Comparison of ENCODE assay signal across 17 cellular contexts in the genomic region with DNA sequence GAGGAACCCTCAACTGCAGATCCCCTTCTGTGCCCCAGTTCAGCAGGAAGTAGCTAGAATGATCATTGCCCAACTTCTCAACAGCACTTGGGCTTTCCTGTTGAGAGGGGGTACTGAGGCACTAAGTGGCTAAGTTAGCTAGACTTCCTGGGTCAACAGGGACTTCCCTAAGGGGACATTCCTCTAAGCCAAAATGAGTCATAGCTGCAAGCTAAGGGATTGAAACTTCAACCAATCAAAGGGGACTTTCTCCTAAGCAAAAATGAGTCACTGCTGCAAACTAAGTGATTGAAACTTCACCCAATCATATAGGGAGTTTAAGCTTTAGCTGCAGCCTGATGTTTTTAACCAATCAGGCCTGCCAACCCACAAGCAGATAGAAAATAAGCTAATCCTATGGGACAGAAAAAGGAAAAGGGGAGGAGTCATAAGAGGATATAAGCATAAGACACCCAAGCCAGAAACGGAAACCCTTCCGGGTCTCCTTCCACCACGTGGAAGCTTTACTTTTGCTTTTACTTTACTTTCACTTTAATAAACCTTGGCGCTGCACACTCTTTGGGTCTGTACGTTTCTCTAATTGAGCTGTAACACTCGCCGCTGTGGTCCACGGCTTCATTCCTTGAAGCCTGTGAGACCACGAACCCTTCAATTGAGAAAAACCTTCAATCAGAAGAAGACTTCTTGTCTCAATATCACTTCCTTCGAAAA.
DNase-seq lines count a peak whose midpoint lies in the region; ATAC-seq, FAIRE-seq and TF ChIP-seq lines count a peak whose summit lies in the region.
"Had no signal": no experiment of that assay in that cellular context is flagged by ENCODE, and none has a peak within 500 bp of the region (broad histone marks: within the 10 kb centered on the region; RNA-seq: fewer than 3 reads in every experiment).

No MANE protein-coding gene starts in this region.

- DNase-seq in A549 (ENCODE audit: low read depth in 1 of 2, low spot score in 1 of 2) (peak in 1 of 2 experiments; percentile 11), GM18507 (ENCODE audit: extremely low spot score, insufficient read length, low read depth) (no peak), MV-4-11 (lab: John Stamatoyannopoulos, UW) (peak; percentile 45), bronchial epithelial cell (ENCODE audit: low read depth) (peak; percentile 15), NCI-H1436 treated with DMSO at 0.1 percent for 48 hours (lab: John Stamatoyannopoulos, UW) (no peak), tibial artery (no peak), HFFc6 (no peak)
- no peak for DNase-seq in stimulated activated naive CD4-positive, alpha-beta T cell treated with Interleukin-2 at 50 U/mL for 16 hours (lab: John Stamatoyannopoulos, UW)
- DNase-seq: BE2C, DND-41, heart left ventricle, NCI-H2171, posterior cingulate gyrus had no signal

- H3K4me3 ChIP-seq in A549 = no peak overlapping the region
- no peak overlapping the region for H3K4me3 ChIP-seq in bronchial epithelial cell (ENCODE audit: low read depth, low read length)
- no peak overlapping the region for H3K4me3 ChIP-seq in tibial artery
- H3K4me3 ChIP-seq: GM23338, heart left ventricle had no signal

- ATAC-seq in A549 = no peak
- ATAC-seq: GM23338, heart left ventricle, SK-N-SH treated with all-trans-retinoic acid at 6 μM for 48 hours had no signal

- no peak for FAIRE-seq in A549 (lab: Jason Lieb, UNC)
- FAIRE-seq in GM18507 (lab: Jason Lieb, UNC) = peak; percentile 52
- FAIRE-seq in bronchial epithelial cell (lab: Jason Lieb, UNC) = no peak
- FAIRE-seq: GM12891 had no signal

- no peaks in the 10 kb centered on the region for H3K4me1 ChIP-seq in A549
- H3K4me1 ChIP-seq in tibial artery = no peaks in the 10 kb centered on the region
- H3K4me1 ChIP-seq: heart left ventricle had no signal

- no peaks in the 10 kb centered on the region for H3K36me3 ChIP-seq in bronchial epithelial cell (ENCODE audit: control insufficient read depth, insufficient read depth, low read length)
- no peaks in the 10 kb centered on the region for H3K36me3 ChIP-seq in tibial artery
- H3K36me3 ChIP-seq: BE2C, heart left ventricle had no signal

- no peak overlapping the region for H3K27ac ChIP-seq in A549
- H3K27ac ChIP-seq in tibial artery = no peak overlapping the region
- H3K27ac ChIP-seq: epithelial cell of prostate, heart left ventricle had no signal

- H3K4me1 Mint-ChIP-seq in HFFc6 (ENCODE audit: low read depth) = no peaks in the 10 kb centered on the region

- H3K4me2 ChIP-seq in A549 = no peak overlapping the region
- H3K4me2 ChIP-seq: GM23338 had no signal

- POLR2A ChIA-PET in A549 (lab: Yijun Ruan, JAX) = no interaction called here

- CTCF ChIA-PET in A549 (lab: Yijun Ruan, JAX) = no interaction called here

- H3K9me3 Mint-ChIP-seq in HFFc6 = peaks cover 6% of the 10 kb centered on the region; the same call in 1 of the 2 replicates

- H3K27ac Mint-ChIP-seq in HFFc6 = no peak overlapping the region
- H3K27ac Mint-ChIP-seq: GM23338 had no signal

- peaks cover 2% of the 10 kb centered on the region; the same call in 1 of the 2 replicates for H3K27me3 Mint-ChIP-seq in HFFc6 (ENCODE audit: insufficient read depth)

- intact Hi-C loops in tibial artery (cut with DNase I; ENCODE audit: low total_unique reads) = no loop called here

- no peak for TF ChIP-seq CTCF in A549 (IDR thresholded peaks at IDR 0.05)
- TF ChIP-seq CTCF in bronchial epithelial cell (IDR thresholded peaks at IDR 0.05; ENCODE audit: insufficient read depth, low read length, severe bottlenecking) = no peak
- no peak for TF ChIP-seq CTCF in tibial artery (IDR thresholded peaks at IDR 0.05)
- no peak for TF ChIP-seq CTCF in HFFc6 (IDR thresholded peaks at IDR 0.05)

- H3K36me3 Mint-ChIP-seq in HFFc6 (ENCODE audit: low read depth) = no peaks in the 10 kb centered on the region

- H3K9me3 ChIP-seq in A549 (no peaks in the 10 kb centered on the region), tibial artery (no peaks in the 10 kb centered on the region)
- H3K9me3 ChIP-seq: BE2C, heart left ventricle had no signal

- TF ChIP-seq EP300 in A549 (IDR thresholded peaks at IDR 0.05) = no peak

- TF ChIP-seq POLR2A in A549 (IDR thresholded peaks at IDR 0.05; ENCODE audit: low read length) = no peak

- no peak for TF ChIP-seq RAD21 in A549 (conservative IDR thresholded peaks at IDR 0.05 in 1 of 2, IDR thresholded peaks at IDR 0.05 in 1 of 2)

- WGBS in A549 (ENCODE audit: missing lambda C conversion rate) = 38% methylated on average over 10 of the region's 10 CpGs

- H3K4me3 Mint-ChIP-seq in HFFc6 = no peak overlapping the region; the same call in 1 of the 2 replicates
- H3K4me3 Mint-ChIP-seq: GM23338 had no signal

- H3K27me3 ChIP-seq in bronchial epithelial cell (ENCODE audit: control insufficient read depth, insufficient read depth, low read length) (no peaks in the 10 kb centered on the region), tibial artery (no peaks in the 10 kb centered on the region)
- H3K27me3 ChIP-seq: BE2C, heart left ventricle had no signal

TF ChIP-seq in A549, 52 proteins besides CTCF, POLR2A, EP300 and RAD21:
- TF ChIP-seq NR3C1 (IDR thresholded peaks at IDR 0.05) (no peak), MAFK (IDR thresholded peaks at IDR 0.05; ENCODE audit: partially characterized antibody) (no peak), FOSL2 (IDR thresholded peaks at IDR 0.05) (no peak), FOSL2 (CRISPR knock-in tag; IDR thresholded peaks at IDR 0.05) (peak; percentile 24; the same call in 1 of the 2 replicates), EHMT2 (IDR thresholded peaks at IDR 0.05; ENCODE audit: low read depth) (no peak)
TF ChIP-seq in A549: peak in this region for 1.

Comparison
In these comparisons a context has a peak if more than half of its experiments do, and no peak if none do; other contexts are left out.
1. DNase-seq: peak in MV-4-11 (single experiment) and bronchial epithelial cell (single experiment); none in GM18507 (single experiment), NCI-H1436 treated with DMSO at 0.1 percent for 48 hours (single experiment), stimulated activated naive CD4-positive, alpha-beta T cell treated with Interleukin-2 at 50 U/mL for 16 hours (single experiment), tibial artery (0 of 2) and HFFc6 (single experiment).